ENCODE assay signal across 9 cellular contexts in genomic region chr15:89494941-89495637, GRCh38. TPM values are rescaled to one million over a fixed set of nuclear protein-coding genes. Genes with fewer than 3 reads are reported as not detected.
DNase-seq lines count a peak whose midpoint lies in the region; ATAC-seq and TF ChIP-seq lines count a peak whose summit lies in the region.
"Had no signal": no experiment of that assay in that cellular context is flagged by ENCODE, and none has a peak within 500 bp of the region (broad histone marks: within the 10 kb centered on the region; RNA-seq: fewer than 3 reads in every experiment).

No MANE protein-coding gene starts in this region.

- no peaks in the 10 kb centered on the region for H3K36me3 ChIP-seq in A673 (ENCODE audit: insufficient read depth, low read length, poor library complexity, severe bottlenecking)
- H3K36me3 ChIP-seq in effector memory CD4-positive, alpha-beta T cell (ENCODE audit: control insufficient read depth, insufficient read depth, low read length), result no peaks in the 10 kb centered on the region
- H3K36me3 ChIP-seq: Peyer's patch had no signal

- peak; percentile 39 for DNase-seq in A673 (ENCODE audit: low spot score)
- DNase-seq in EL, result peak; percentile 16
- peak; percentile 71 for DNase-seq in SK-MEL-5 (ENCODE audit: low read depth, low spot score)
- peak; percentile 32 for DNase-seq in fibroblast of mammary gland (ENCODE audit: low read depth)
- DNase-seq in effector memory CD4-positive, alpha-beta T cell, result no peak

- POLR2A ChIA-PET in A673 (lab: Charles Lee; ENCODE audit: low non-redundant PET), result no interaction called here

- CTCF ChIA-PET in A673 (lab: Charles Lee), result no interaction called here

- no TSS peak for BruUV-seq in A673 (replicated peaks; lab: Mats Ljungman, UMichigan)

- ATAC-seq in HG03469 (IDR thresholded peaks at IDR 0.05; ENCODE audit: unreplicated experiment) (no peak), GM18505 (IDR thresholded peaks at IDR 0.05; ENCODE audit: unreplicated experiment) (no peak), HG02938 (IDR thresholded peaks at IDR 0.05; ENCODE audit: unreplicated experiment) (no peak)

- in situ Hi-C loops in SK-MEL-5 (cut with HindIII; ENCODE audit: low pct_unique_long_range_greater_than_20kb, low sequenced_read_pairs), result no loop called here

- TF ChIP-seq CTCF in A673 (conservative IDR thresholded peaks at IDR 0.05; ENCODE audit: low read depth, low read length) (peak; percentile 75), fibroblast of mammary gland (conservative IDR thresholded peaks at IDR 0.05; ENCODE audit: control insufficient read depth, insufficient read depth, low read depth, low read length) (peak; percentile 51)

- no peak overlapping the region for H3K27ac ChIP-seq in A673 (ENCODE audit: low read depth, low read length, poor library complexity, severe bottlenecking)
- H3K27ac ChIP-seq in effector memory CD4-positive, alpha-beta T cell (ENCODE audit: insufficient read depth, low read length, poor library complexity, severe bottlenecking), result no peak overlapping the region
- H3K27ac ChIP-seq: Peyer's patch had no signal

- H3K4me3 ChIP-seq in A673 (ENCODE audit: low read depth, low read length, poor library complexity, severe bottlenecking) (no peak overlapping the region), fibroblast of mammary gland (ENCODE audit: control insufficient read depth, low read depth, low read length) (no peak overlapping the region)
- H3K4me3 ChIP-seq in effector memory CD4-positive, alpha-beta T cell (ENCODE audit: insufficient read depth, low read depth, low read length, poor library complexity, severe bottlenecking), result no peak overlapping the region
- H3K4me3 ChIP-seq: Peyer's patch had no signal

- intact Hi-C loops in A673 (cut with micrococcal nuclease; ENCODE audit: unreplicated experiment), result loop anchor here (2.0 kb wide), 1 partner anchor 62 kb away; no protein-coding TSS in a partner anchor

- peaks cover 9% of the 10 kb centered on the region for H3K27me3 ChIP-seq in A673 (replicated peaks; ENCODE audit: insufficient read depth, low read depth, low read length, poor library complexity)
- peaks cover 14% of the 10 kb centered on the region for H3K27me3 ChIP-seq in effector memory CD4-positive, alpha-beta T cell (replicated peaks; ENCODE audit: control insufficient read depth, insufficient read depth, low read length, poor library complexity, severe bottlenecking)

- H3K9me3 ChIP-seq in A673 (ENCODE audit: low read depth, low read length, poor library complexity, severe bottlenecking), result no peaks in the 10 kb centered on the region
- H3K9me3 ChIP-seq in effector memory CD4-positive, alpha-beta T cell (ENCODE audit: control insufficient read depth, low read length), result no peaks in the 10 kb centered on the region
- H3K9me3 ChIP-seq: Peyer's patch had no signal

- H3K4me1 ChIP-seq in A673 (ENCODE audit: insufficient read depth, low read length, poor library complexity, severe bottlenecking), result no peaks in the 10 kb centered on the region
- peaks cover 6% of the 10 kb centered on the region for H3K4me1 ChIP-seq in effector memory CD4-positive, alpha-beta T cell (ENCODE audit: control insufficient read depth, insufficient read depth, low read length, poor library complexity, severe bottlenecking)

- no peak for TF ChIP-seq POLR2A in GM18505 (IDR thresholded peaks at IDR 0.05; ENCODE audit: borderline replicate concordance, extremely low read depth, insufficient read depth, insufficient read length)

RNA-seq across cellular contexts. Expression of gene RHCG, which starts 1.3 kb away (rescaled TPM):
- total RNA-seq in A673 (2021), result 1.2 and 1.4 TPM in 2 replicates
- 9.4 and 10.4 TPM in 2 replicates for total RNA-seq in SK-MEL-5 (2014; rRNA removed; shearing (Covaris generic))
- polyA plus RNA-seq in SK-MEL-5 (2015; cell fraction: cytosol; rRNA removed), result 6.9 and 7.9 TPM in 2 replicates
- polyA plus RNA-seq in SK-MEL-5 (2015; cell fraction: nucleus; rRNA removed), result 4.3 and 11.6 TPM in 2 replicates
- total RNA-seq: Peyer's patch had no signal

Comparison
In these comparisons a context has a peak if more than half of its experiments do, and no peak if none do; other contexts are left out.
1. DNase-seq: peak in A673 (single experiment), EL (single experiment), SK-MEL-5 (single experiment) and fibroblast of mammary gland (single experiment); none in effector memory CD4-positive, alpha-beta T cell (0 of 3).